20 cellular contexts compared by ENCODE assay signal in the genomic region with DNA sequence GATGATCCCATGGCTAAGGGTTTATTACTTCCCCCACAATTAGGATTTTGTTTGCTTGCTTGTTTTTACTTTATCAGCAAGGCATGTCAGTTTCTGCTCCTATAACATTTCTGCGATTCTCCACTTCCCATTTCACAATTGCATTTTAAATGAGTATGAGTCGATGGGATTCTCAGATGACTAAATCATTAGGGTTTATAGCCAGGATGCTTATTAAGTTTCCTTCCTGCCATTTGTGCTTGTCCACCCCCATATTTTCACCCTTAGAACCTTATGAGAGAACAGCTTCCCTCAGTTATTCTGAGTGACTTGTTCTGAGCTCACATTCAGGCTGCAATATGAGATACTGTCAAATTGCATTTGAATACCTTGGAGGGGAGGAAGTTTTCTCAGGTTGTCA. TPM values are rescaled to one million over a fixed set of nuclear protein-coding genes. Genes with fewer than 3 reads are reported as not detected.
DNase-seq lines count a peak whose midpoint lies in the region; ATAC-seq, FAIRE-seq and TF ChIP-seq lines count a peak whose summit lies in the region.
"Had no signal": no experiment of that assay in that cellular context is flagged by ENCODE, and none has a peak within 500 bp of the region (broad histone marks: within the 10 kb centered on the region; RNA-seq: fewer than 3 reads in every experiment).

No MANE protein-coding gene starts in this region.

- H2BK15ac ChIP-seq in mesenchymal stem cell (ENCODE audit: low read depth, poor library complexity, severe bottlenecking) = no peak overlapping the region

- no peak overlapping the region for H3K14ac ChIP-seq in mesenchymal stem cell (ENCODE audit: low read length in 2 of 2)

- no peak overlapping the region for H3K27ac Mint-ChIP-seq in naive thymus-derived CD8-positive, alpha-beta T cell
- H3K27ac Mint-ChIP-seq: memory B cell; neural progenitor cell; stimulated activated memory B cell treated with anti-CD40 and anti-IgM and Interleukin-4, amounts not matched to agents 10 μg/mL and 1 μg/mL and 100 μg/mL, for 72 hours had no signal

- H3K36me3 Mint-ChIP-seq in naive thymus-derived CD8-positive, alpha-beta T cell = peaks cover 2 to 14% (median 9%) of the 10 kb centered on the region in 3 donors
- H3K36me3 Mint-ChIP-seq: memory B cell; neural progenitor cell; stimulated activated memory B cell treated with anti-CD40 and anti-IgM and Interleukin-4, amounts not matched to agents 10 μg/mL and 1 μg/mL and 100 μg/mL, for 72 hours had no signal

- peaks cover 10% of the 10 kb centered on the region for H3K4me1 ChIP-seq in HUES48 (ENCODE audit: control insufficient read depth, insufficient read depth, low read length)
- H3K4me1 ChIP-seq in mesenchymal stem cell (ENCODE audit: control insufficient read depth, insufficient read depth, low read depth, low read length) = peaks cover 2% of the 10 kb centered on the region
- H3K4me1 ChIP-seq: gastrocnemius medialis, neural progenitor cell, Peyer's patch, sigmoid colon, upper lobe of right lung had no signal

- H3K9ac ChIP-seq in HUES48 (ENCODE audit: low read depth, low read length) (no peak overlapping the region), mesenchymal stem cell (ENCODE audit: low read length) (peak overlapping the region; percentile 11)
- H3K9ac ChIP-seq: neural progenitor cell had no signal

- no peaks in the 10 kb centered on the region for H3K79me1 ChIP-seq in mesenchymal stem cell (replicated peaks; ENCODE audit: low read length, poor library complexity, severe bottlenecking)

- H3K27me3 Mint-ChIP-seq in naive thymus-derived CD8-positive, alpha-beta T cell = peaks cover 0 to 21% (median 3%) of the 10 kb centered on the region in 5 donors
- H3K27me3 Mint-ChIP-seq: memory B cell had no signal

- no peak overlapping the region for H4K91ac ChIP-seq in mesenchymal stem cell (ENCODE audit: low read length)

- H2AK5ac ChIP-seq in mesenchymal stem cell (ENCODE audit: low read length, severe bottlenecking) = no peak overlapping the region

- H3K4me2 ChIP-seq in mesenchymal stem cell (ENCODE audit: low read length, poor library complexity, severe bottlenecking) = no peak overlapping the region
- H3K4me2 ChIP-seq: neural progenitor cell had no signal

- H2BK5ac ChIP-seq in mesenchymal stem cell (ENCODE audit: low read depth, low read length, poor library complexity, severe bottlenecking) = no peak overlapping the region

- no peaks in the 10 kb centered on the region for H3K9me3 Mint-ChIP-seq in naive thymus-derived CD8-positive, alpha-beta T cell
- H3K9me3 Mint-ChIP-seq: neural progenitor cell; stimulated activated memory B cell treated with anti-CD40 and anti-IgM and Interleukin-4, amounts not matched to agents 10 μg/mL and 1 μg/mL and 100 μg/mL, for 72 hours had no signal

- no peaks in the 10 kb centered on the region for H3K9me3 ChIP-seq in HUES48 (ENCODE audit: control insufficient read depth, insufficient read depth, low read length)
- H3K9me3 ChIP-seq in mesenchymal stem cell (ENCODE audit: control insufficient read depth, low read length) = no peaks in the 10 kb centered on the region
- H3K9me3 ChIP-seq: gastrocnemius medialis, Peyer's patch, sigmoid colon, upper lobe of right lung had no signal

- H3K4me3 Mint-ChIP-seq in naive thymus-derived CD8-positive, alpha-beta T cell = no peak overlapping the region
- H3K4me3 Mint-ChIP-seq: memory B cell; neural progenitor cell; stimulated activated memory B cell treated with anti-CD40 and anti-IgM and Interleukin-4, amounts not matched to agents 10 μg/mL and 1 μg/mL and 100 μg/mL, for 72 hours had no signal

- DNase-seq in AG20443 (ENCODE audit: low spot score) = peak; percentile 13
- DNase-seq in bronchial epithelial cell (ENCODE audit: low read depth) = peak; percentile 85
- peak; percentile 21 for DNase-seq in mesenchymal stem cell
- no peak for DNase-seq in left cardiac atrium
- no peak for DNase-seq in DMS114 treated with DMSO at 0.1 percent for 48 hours (lab: John Stamatoyannopoulos, UW; ENCODE audit: unreplicated experiment)
- DNase-seq in naive thymus-derived CD8-positive, alpha-beta T cell = no peak
- DNase-seq in NCI-H1105 (lab: John Stamatoyannopoulos, UW) = no peak
- DNase-seq: activated gamma-delta T cell, gastrocnemius medialis, Kasumi-1, NCI-H187 treated with DMSO at 0.1 percent for 48 hours, NCI-H526, Peyer's patch, sigmoid colon, upper lobe of right lung had no signal

- H3K27me3 ChIP-seq in HUES48 (ENCODE audit: control insufficient read depth, insufficient read depth, low read length) (no peaks in the 10 kb centered on the region), bronchial epithelial cell (ENCODE audit: control insufficient read depth, insufficient read depth, low read length) (no peaks in the 10 kb centered on the region), mesenchymal stem cell (ENCODE audit: control insufficient read depth in 1 of 2, insufficient read depth in 1 of 2, low read length in 2 of 2) (no peaks in the 10 kb centered on the region)
- H3K27me3 ChIP-seq: gastrocnemius medialis, neural progenitor cell, Peyer's patch, sigmoid colon, upper lobe of right lung had no signal

- no peak for TF ChIP-seq CTCF in bronchial epithelial cell (IDR thresholded peaks at IDR 0.05; ENCODE audit: insufficient read depth, low read length, severe bottlenecking)

- no peak overlapping the region for H4K8ac ChIP-seq in mesenchymal stem cell (ENCODE audit: low read length)

- H2BK12ac ChIP-seq in mesenchymal stem cell (ENCODE audit: low read length in 2 of 2) = no peak overlapping the region

- H2AFZ ChIP-seq in mesenchymal stem cell (ENCODE audit: low read depth, low read length) = no peak overlapping the region
- H2AFZ ChIP-seq: neural progenitor cell had no signal

- H3K4ac ChIP-seq in mesenchymal stem cell (ENCODE audit: low read depth in 1 of 2, low read length in 2 of 2) = no peak overlapping the region

- ATAC-seq in left cardiac atrium = no peak
- no peak for ATAC-seq in naive thymus-derived CD8-positive, alpha-beta T cell
- ATAC-seq: gastrocnemius medialis; stimulated activated memory B cell treated with anti-CD40 and anti-IgM and Interleukin-4, amounts not matched to agents 10 μg/mL and 1 μg/mL and 100 μg/mL, for 72 hours; upper lobe of right lung had no signal

- H2BK120ac ChIP-seq in mesenchymal stem cell (ENCODE audit: low read depth, low read length) = no peak overlapping the region

- no peaks in the 10 kb centered on the region for H3K36me3 ChIP-seq in HUES48 (ENCODE audit: control insufficient read depth, insufficient read depth, low read length)
- H3K36me3 ChIP-seq in bronchial epithelial cell (ENCODE audit: control insufficient read depth, insufficient read depth, low read length) = no peaks in the 10 kb centered on the region
- H3K36me3 ChIP-seq in mesenchymal stem cell (ENCODE audit: control insufficient read depth in 1 of 2, insufficient read depth in 2 of 2, low read depth in 1 of 2, low read length in 2 of 2) = peaks cover 0 to 19% of the 10 kb centered on the region in 2 experiments
- H3K36me3 ChIP-seq: gastrocnemius medialis, neural progenitor cell, Peyer's patch had no signal

- H3K4me1 Mint-ChIP-seq in naive thymus-derived CD8-positive, alpha-beta T cell = no peaks in the 10 kb centered on the region
- H3K4me1 Mint-ChIP-seq: neural progenitor cell had no signal

- H3K23ac ChIP-seq in mesenchymal stem cell (ENCODE audit: low read length in 2 of 2) = no peak overlapping the region

- no peak overlapping the region for H3K18ac ChIP-seq in mesenchymal stem cell (ENCODE audit: low read depth in 1 of 2, low read length in 2 of 2)

- peak overlapping the region; percentile 10 for H3K27ac ChIP-seq in HUES48 (ENCODE audit: low read depth, low read length)
- no peak overlapping the region for H3K27ac ChIP-seq in mesenchymal stem cell (ENCODE audit: low read length, poor library complexity, severe bottlenecking)
- H3K27ac ChIP-seq: C4-2B, gastrocnemius medialis, neural progenitor cell, Peyer's patch, sigmoid colon, upper lobe of right lung had no signal

- H3K4me3 ChIP-seq in HUES48 (ENCODE audit: low read depth, low read length) (no peak overlapping the region; the same call in 1 of the 2 replicates), bronchial epithelial cell (ENCODE audit: low read depth, low read length) (no peak overlapping the region), mesenchymal stem cell (ENCODE audit: insufficient read depth in 1 of 2, low read depth in 1 of 2, low read length in 2 of 2) (no peak overlapping the region)
- H3K4me3 ChIP-seq: gastrocnemius medialis, neural progenitor cell, Peyer's patch, sigmoid colon, upper lobe of right lung had no signal

- POLR2A ChIA-PET in naive thymus-derived CD8-positive, alpha-beta T cell (lab: Charles Lee) = no interaction called here

- no peak for FAIRE-seq in bronchial epithelial cell (lab: Jason Lieb, UNC)

- intact Hi-C loops in left cardiac atrium (cut with DNase I) = no loop called here

- 100% methylated on average over 1 of the region's 2 CpGs for WGBS in mesenchymal stem cell

RNA-seq across cellular contexts. Expression of a gene that starts 37.9 kb away (rescaled TPM):
- total RNA-seq in bronchial epithelial cell (not detected in 2 replicates), left cardiac atrium (1 to 10 TPM; 2.7 to 2.8 TPM)
- polyA plus RNA-seq in mesenchymal stem cell (2013, experiment 1 of 2) = 0.08 TPM
- polyA plus RNA-seq in mesenchymal stem cell (2013, experiment 2 of 2) = 0.04 TPM
- under 1 TPM; 0.31 to 0.33 TPM for total RNA-seq in naive thymus-derived CD8-positive, alpha-beta T cell
- polyA plus RNA-seq in naive thymus-derived CD8-positive, alpha-beta T cell = under 1 TPM in 2 of 3 donors, not detected in 1; 0.16 to 0.44 TPM
- total RNA-seq: Peyer's patch had no signal

RNA-seq across cellular contexts. Expression of a gene that starts 59.7 kb away (rescaled TPM):
- total RNA-seq in bronchial epithelial cell (8.2 and 12.4 TPM in 2 replicates), left cardiac atrium (10 to 100 TPM in 1 of 2 donors, 1 to 10 TPM in 1; 6.4 to 10.1 TPM)
- 20.2 TPM for polyA plus RNA-seq in mesenchymal stem cell (2013, experiment 1 of 2)
- polyA plus RNA-seq in mesenchymal stem cell (2013, experiment 2 of 2) = 20.7 TPM
- 1 to 10 TPM; 5.3 to 5.8 TPM for total RNA-seq in naive thymus-derived CD8-positive, alpha-beta T cell
- 1 to 10 TPM; 4.9 to 6.7 (median 6.2) TPM for polyA plus RNA-seq in naive thymus-derived CD8-positive, alpha-beta T cell

Comparison
In these comparisons a context has a peak if more than half of its experiments do, and no peak if none do; other contexts are left out.
1. DNase-seq: peak in AG20443 (single experiment), bronchial epithelial cell (single experiment) and mesenchymal stem cell (single experiment); none in left cardiac atrium (single experiment), DMS114 treated with DMSO at 0.1 percent for 48 hours (single experiment), naive thymus-derived CD8-positive, alpha-beta T cell (0 of 10) and NCI-H1105 (single experiment).